ENCODE assay signal across 15 cellular contexts in genomic region chr16:85233520-85233919, GRCh38.
A peak's percentile ranks its signal among the peaks of the same experiment; 100 is the strongest.
DNase-seq lines count a peak whose midpoint lies in the region; ATAC-seq and TF ChIP-seq lines count a peak whose summit lies in the region.
"Had no signal": no experiment of that assay in that cellular context is flagged by ENCODE, and none has a peak within 500 bp of the region (broad histone marks: within the 10 kb centered on the region; RNA-seq: fewer than 3 reads in every experiment).

No MANE protein-coding gene starts in this region.

- H3K79me2 ChIP-seq in hepatocyte (peaks cover 31% of the 10 kb centered on the region), osteoblast (ENCODE audit: insufficient read depth, low read length) (peaks cover 6% of the 10 kb centered on the region)

- H3K27me3 ChIP-seq in BLaER1 treated with 17β-estradiol and CSF1 and Interleukin-3, amounts not matched to agents 10 nM and 100 nM: peaks cover 0 to 19% (median 0%) of the 10 kb centered on the region in 11 experiments; a peak in 6 of 22 replicates
- H3K27me3 ChIP-seq in RWPE2 (ENCODE audit: insufficient read depth, poor library complexity, severe bottlenecking): no peaks in the 10 kb centered on the region
- H3K27me3 ChIP-seq in hepatocyte: no peaks in the 10 kb centered on the region
- H3K27me3 ChIP-seq in osteoblast (ENCODE audit: insufficient read depth, low read length): no peaks in the 10 kb centered on the region
- H3K27me3 ChIP-seq: SJCRH30 had no signal

- H3K4me3 ChIP-seq in BLaER1 treated with 17β-estradiol and CSF1 and Interleukin-3, amounts not matched to agents 10 nM and 100 nM: no peak overlapping the region
- H3K4me3 ChIP-seq in RWPE2 (ENCODE audit: severe bottlenecking) (no peak overlapping the region), hepatocyte (no peak overlapping the region), osteoblast (ENCODE audit: insufficient read depth, low read length) (no peak overlapping the region)
- H3K4me3 ChIP-seq: PC-9, SJCRH30 had no signal

- H4K20me1 ChIP-seq in BLaER1 treated with 17β-estradiol and CSF1 and Interleukin-3, amounts not matched to agents 10 nM and 100 nM: peaks cover 0 to 28% (median 6%) of the 10 kb centered on the region in 11 experiments; a peak in 8 of 22 replicates
- H4K20me1 ChIP-seq in hepatocyte (ENCODE audit: insufficient read depth, poor library complexity, severe bottlenecking) (no peaks in the 10 kb centered on the region), osteoblast (ENCODE audit: insufficient read depth, low read length) (peaks cover 33% of the 10 kb centered on the region)

- DNase-seq in RWPE2 (ENCODE audit: low spot score) (no peak), hepatocyte (ENCODE audit: low spot score) (no peak), osteoblast (ENCODE audit: insufficient read length, low spot score, missing footprints) (peak; percentile 86), NCI-H446 treated with DMSO at 0.1 percent for 48 hours (lab: John Stamatoyannopoulos, UW) (no peak), HPDE6-E6E7 (ENCODE audit: extremely low spot score) (no peak)
- DNase-seq in activated CD8-positive, alpha-beta memory T cell treated with anti-CD3 and anti-CD28 coated beads, Interleukin-2, amount 50 U/mL, for 4 hours: no peak
- DNase-seq: DMS79, H7, NCI-H1092 treated with DMSO at 0.1 percent for 48 hours, NCI-H510A, NCI-H774, PC-9, SJCRH30 had no signal

- H3K27ac ChIP-seq in BLaER1 treated with 17β-estradiol and CSF1 and Interleukin-3, amounts not matched to agents 10 nM and 100 nM: no peak overlapping the region
- H3K27ac ChIP-seq in RWPE2 (ENCODE audit: poor library complexity, severe bottlenecking) (no peak overlapping the region), hepatocyte (peak overlapping the region; percentile 97), osteoblast (ENCODE audit: low read depth, low read length) (no peak overlapping the region)
- H3K27ac ChIP-seq: C4-2B, PC-9, SJCRH30 had no signal

- no peak overlapping the region for H3K9ac ChIP-seq in BLaER1 treated with 17β-estradiol and CSF1 and Interleukin-3, amounts not matched to agents 10 nM and 100 nM

- TF ChIP-seq CTCF in RWPE2 (IDR thresholded peaks at IDR 0.05; ENCODE audit: poor library complexity, severe bottlenecking): no peak
- no peak for TF ChIP-seq CTCF in hepatocyte (IDR thresholded peaks at IDR 0.05; ENCODE audit: poor library complexity)
- no peak for TF ChIP-seq CTCF in osteoblast (IDR thresholded peaks at IDR 0.05; ENCODE audit: extremely low read depth, low read depth, low read length)

- H3K9me2 ChIP-seq in hepatocyte (replicated peaks; ENCODE audit: insufficient read depth): no peaks in the 10 kb centered on the region

- H3K4me2 ChIP-seq in BLaER1 treated with 17β-estradiol and CSF1 and Interleukin-3, amounts not matched to agents 10 nM and 100 nM: peak overlapping the region; percentile 70 to 99 (median 94); a peak in 21 of 22 replicates
- H3K4me2 ChIP-seq in hepatocyte: no peak overlapping the region
- no peak overlapping the region for H3K4me2 ChIP-seq in osteoblast (ENCODE audit: insufficient read depth, low read length)
- H3K4me2 ChIP-seq: PC-9 had no signal

- 0 out of 3 replicates have a peak, but pooled peaks have one; percentile 6 for ATAC-seq in RWPE2 (ENCODE audit: low read depth)

- 90% methylated on average over 6 of the region's 6 CpGs for WGBS in hepatocyte (ENCODE audit: low lambda C conversion rate, missing lambda C conversion rate)

- H2AFZ ChIP-seq in hepatocyte (no peak overlapping the region), osteoblast (ENCODE audit: low read length) (no peak overlapping the region)
- H2AFZ ChIP-seq: PC-9 had no signal

- H3K4me1 ChIP-seq in BLaER1 treated with 17β-estradiol and CSF1 and Interleukin-3, amounts not matched to agents 10 nM and 100 nM: peaks cover 42 to 100% (median 96%) of the 10 kb centered on the region in 10 experiments
- no peaks in the 10 kb centered on the region for H3K4me1 ChIP-seq in RWPE2 (ENCODE audit: insufficient read depth, poor library complexity, severe bottlenecking)
- peaks cover 39% of the 10 kb centered on the region for H3K4me1 ChIP-seq in hepatocyte (ENCODE audit: insufficient read depth)
- peaks cover 43% of the 10 kb centered on the region for H3K4me1 ChIP-seq in osteoblast (ENCODE audit: insufficient read depth, low read length)
- H3K4me1 ChIP-seq: SJCRH30 had no signal

- H3K36me3 ChIP-seq in BLaER1 treated with 17β-estradiol and CSF1 and Interleukin-3, amounts not matched to agents 10 nM and 100 nM: no peaks in the 10 kb centered on the region
- H3K36me3 ChIP-seq in RWPE2 (ENCODE audit: low read depth): no peaks in the 10 kb centered on the region
- H3K36me3 ChIP-seq in hepatocyte (replicated peaks; ENCODE audit: insufficient read depth, low read depth): no peaks in the 10 kb centered on the region
- no peaks in the 10 kb centered on the region for H3K36me3 ChIP-seq in osteoblast (ENCODE audit: insufficient read depth, low read length)
- H3K36me3 ChIP-seq: SJCRH30 had no signal

- no peaks in the 10 kb centered on the region for H3K9me3 ChIP-seq in BLaER1 treated with 17β-estradiol and CSF1 and Interleukin-3, amounts not matched to agents 10 nM and 100 nM (replicated peaks in 1 of 11)
- no peaks in the 10 kb centered on the region for H3K9me3 ChIP-seq in RWPE2 (ENCODE audit: severe bottlenecking)
- no peaks in the 10 kb centered on the region for H3K9me3 ChIP-seq in hepatocyte (ENCODE audit: low read depth)
- H3K9me3 ChIP-seq in osteoblast (ENCODE audit: low read depth, low read length): no peaks in the 10 kb centered on the region
- H3K9me3 ChIP-seq: SJCRH30 had no signal

Comparison
In these comparisons a context has a peak if more than half of its experiments do, and no peak if none do; other contexts are left out.
1. H3K4me2 ChIP-seq: peak in BLaER1 treated with 17β-estradiol and CSF1 and Interleukin-3, amounts not matched to agents 10 nM and 100 nM (11 of 11); none in hepatocyte (single experiment) and osteoblast (single experiment).